In genomic region chr22:30453731-30454510, GRCh38 we compare ENCODE assay signal across 12 cellular contexts. TPM values are rescaled to one million over a fixed set of nuclear protein-coding genes. Genes with fewer than 3 reads are reported as not detected.
DNase-seq lines count a peak whose midpoint lies in the region; ATAC-seq lines count a peak whose summit lies in the region.
"Had no signal": no experiment of that assay in that cellular context is flagged by ENCODE, and none has a peak within 500 bp of the region (broad histone marks: within the 10 kb centered on the region; RNA-seq: fewer than 3 reads in every experiment).

No MANE protein-coding gene starts in this region.

- DNase-seq in DMS53 (lab: John Stamatoyannopoulos, UW): peak; percentile 43
- no peak for DNase-seq in DMS53 treated with DMSO at 0.1 percent for 48 hours (lab: John Stamatoyannopoulos, UW; ENCODE audit: unreplicated experiment)
- DNase-seq in H7: peak; percentile 35
- DNase-seq in SKM-1 (lab: John Stamatoyannopoulos, UW; ENCODE audit: unreplicated experiment): peak; percentile 46
- peak; percentile 5 for DNase-seq in kidney glomerular epithelial cell (lab: John Stamatoyannopoulos, UW)
- no peak for DNase-seq in inferior parietal cortex (ENCODE audit: extremely low spot score)
- DNase-seq in amniotic stem cell (lab: John Stamatoyannopoulos, UW): no peak
- DNase-seq: NCI-H1930, small intestine had no signal

- ATAC-seq in GM21717 (IDR thresholded peaks at IDR 0.05; ENCODE audit: unreplicated experiment): no peak
- ATAC-seq: left lobe of liver had no signal

- no peaks in the 10 kb centered on the region for H3K36me3 ChIP-seq in H7 (replicated peaks; ENCODE audit: control insufficient read depth, insufficient read depth, low read length)
- H3K36me3 ChIP-seq: thoracic aorta had no signal

- no peaks in the 10 kb centered on the region for H3K27me3 ChIP-seq in H7 (ENCODE audit: control insufficient read depth, insufficient read depth, low read length)

- H3K4me3 ChIP-seq in H7 (ENCODE audit: insufficient read depth, low read depth, low read length): no peak overlapping the region
- H3K4me3 ChIP-seq: thoracic aorta had no signal

RNA-seq across cellular contexts. Expression of gene SEC14L3, which starts 17.9 kb away (rescaled TPM):
- not detected in 2 replicates for total RNA-seq in H7 (2014; rRNA removed; shearing (Covaris generic))
- total RNA-seq: thoracic aorta had no signal

RNA-seq across cellular contexts. Expression of gene MTFP1, which starts 28.4 kb away (rescaled TPM):
- 96.3 and 117 TPM in 2 replicates for total RNA-seq in H7 (2014; rRNA removed; shearing (Covaris generic))

RNA-seq across cellular contexts. Expression of gene SEC14L4, which starts 51.6 kb away (rescaled TPM):
- not detected in 2 replicates for total RNA-seq in H7 (2014; rRNA removed; shearing (Covaris generic))
- total RNA-seq: thoracic aorta had no signal

RNA-seq across cellular contexts. Expression of gene SEC14L2, which starts 57.1 kb away (rescaled TPM):
- 1.7 and 4.2 TPM in 2 replicates for total RNA-seq in H7 (2014; rRNA removed; shearing (Covaris generic))

Comparison
In these comparisons a context has a peak if more than half of its experiments do, and no peak if none do; other contexts are left out.
1. DNase-seq: peak in DMS53 (single experiment), H7 (single experiment), SKM-1 (single experiment) and kidney glomerular epithelial cell (single experiment); none in DMS53 treated with DMSO at 0.1 percent for 48 hours (single experiment), inferior parietal cortex (single experiment) and amniotic stem cell (single experiment).